Comparison of ENCODE assay signal across 8 cellular contexts in genomic region chr16:14013571-14014283, GRCh38. TPM values are rescaled to one million over a fixed set of nuclear protein-coding genes. Genes with fewer than 3 reads are reported as not detected.
DNase-seq lines count a peak whose midpoint lies in the region; ATAC-seq and TF ChIP-seq lines count a peak whose summit lies in the region.

No MANE protein-coding gene starts in this region.

- TF ChIP-seq CTCF in AG04450 (IDR thresholded peaks at IDR 0.05; ENCODE audit: low read depth, low read length) (no peak), MCF 10A (IDR thresholded peaks at IDR 0.05; ENCODE audit: unreplicated experiment) (no peak), lower leg skin (IDR thresholded peaks at IDR 0.05) (no peak)

- no peaks in the 10 kb centered on the region for H3K36me3 Mint-ChIP-seq in MCF 10A (ENCODE audit: insufficient read depth, unreplicated experiment)

- H3K27ac ChIP-seq in AG04450 (ENCODE audit: low read depth, low read length) = peak overlapping the region; percentile 87

- H3K4me3 ChIP-seq in AG04450 (ENCODE audit: low read depth, low read length) (0 out of 2 replicates have a peak overlapping the region, but pooled peaks have one; percentile 7), lower leg skin (ENCODE audit: low read depth, poor library complexity, severe bottlenecking) (no peak overlapping the region)

- no TSS peak for BruUV-seq in MCF 10A (replicated peaks; lab: Mats Ljungman, UMichigan)

- H3K4me1 Mint-ChIP-seq in MCF 10A (ENCODE audit: insufficient read depth, unreplicated experiment) = peaks cover 20% of the 10 kb centered on the region

- POLR2A ChIA-PET in AG04450 (lab: Yijun Ruan, JAX) = no interaction called here
- POLR2A ChIA-PET in MCF 10A (lab: Yijun Ruan, JAX) = interaction anchor here (0.6 to 1.5 kb wide), 5 partner anchors 9 to 293 kb away, joined by 3 to 5 read pairs (median 4); no protein-coding TSS in a partner anchor

- CTCF ChIA-PET in AG04450 (lab: Charles Lee) = interaction anchor here (1.6 kb wide), 2 partner anchors 90 to 95 kb away, joined by 6 to 7 read pairs; partner anchors contain the start of gene ERCC4
- CTCF ChIA-PET in MCF 10A (lab: Yijun Ruan, JAX) = interaction anchor here (0.5 to 1.0 kb wide), 4 partner anchors 10 to 84 kb away, joined by 3 to 4 read pairs (median 3); no protein-coding TSS in a partner anchor

- H3K4me3 Mint-ChIP-seq in MCF 10A (ENCODE audit: unreplicated experiment) = peak overlapping the region; percentile 38

- ATAC-seq in HG02885 (IDR thresholded peaks at IDR 0.05; ENCODE audit: poor library complexity, unreplicated experiment) = no peak

- H3K9me3 ChIP-seq in AG04450 (ENCODE audit: control insufficient read depth, insufficient read depth, low read length) = no peaks in the 10 kb centered on the region

- no peaks in the 10 kb centered on the region for H3K27me3 ChIP-seq in AG04450 (ENCODE audit: control insufficient read depth, insufficient read depth, low read length)

- no peaks in the 10 kb centered on the region for H3K9me3 Mint-ChIP-seq in MCF 10A (ENCODE audit: unreplicated experiment)

- no peak for TF ChIP-seq POLR2A in lower leg skin (IDR thresholded peaks at IDR 0.05)

- DNase-seq in AG04450 (ENCODE audit: low read depth, low spot score) = peak; percentile 86
- DNase-seq in NCI-H187 (lab: John Stamatoyannopoulos, UW) = peak; percentile 11 to 12
- DNase-seq in MCF 10A (ENCODE audit: unreplicated experiment) = peak; percentile 95
- DNase-seq in lower leg skin (ENCODE audit: low spot score in 2 of 2) = peak; percentile 67 to 76
- DNase-seq in activated T-cell treated with anti-CD3 and anti-CD28 coated beads, Interleukin-2, amount 50 U/mL, for 48 hours = no peak
- DNase-seq in DMS114 treated with DMSO at 0.1 percent for 48 hours (lab: John Stamatoyannopoulos, UW; ENCODE audit: unreplicated experiment) = no peak
- no peak for DNase-seq in stimulated activated CD4-positive, alpha-beta T cell treated with anti-CD3 and anti-CD28 coated beads, Interleukin-2, amount 100 ng/mL, for 24 hours

- 21 to 25% methylated on average over 13 of the region's 13 CpGs for WGBS in lower leg skin, 2 donors

- H3K27ac Mint-ChIP-seq in MCF 10A (ENCODE audit: low read depth, unreplicated experiment) = peak overlapping the region; percentile 87

- intact Hi-C loops in MCF 10A (cut with micrococcal nuclease) = loop anchor here (1.0 to 5.0 kb wide), 2 partner anchors 56 to 91 kb away; partner anchors contain the start of gene ERCC4
- intact Hi-C loops in lower leg skin (cut with DNase I; ENCODE audit: low total_unique reads) = no loop called here

- H3K27me3 Mint-ChIP-seq in MCF 10A (ENCODE audit: insufficient read depth, unreplicated experiment) = no peaks in the 10 kb centered on the region

RNA-seq across cellular contexts. Expression of gene MRTFB, which starts 57.4 kb away (rescaled TPM):
- polyA plus RNA-seq in AG04450 (2011; rRNA removed) = 10.5 and 11.0 TPM in 2 replicates
- 19.7 and 20.5 TPM in 2 replicates for polyA minus RNA-seq in AG04450 (2011; rRNA and poly(A)+ RNA removed)
- total RNA-seq in MCF 10A (2022) (30.0 and 33.3 TPM in 2 replicates), lower leg skin (100 to 1,000 TPM in 1 of 4 donors, 10 to 100 TPM in 3; 31.9 to 128 (median 56.4) TPM)

Comparison
In these comparisons a context has a peak if more than half of its experiments do, and no peak if none do; other contexts are left out.
1. DNase-seq: peak in AG04450 (single experiment), NCI-H187 (2 of 2), MCF 10A (single experiment) and lower leg skin (2 of 2); none in activated T-cell treated with anti-CD3 and anti-CD28 coated beads, Interleukin-2, amount 50 U/mL, for 48 hours (0 of 2), DMS114 treated with DMSO at 0.1 percent for 48 hours (single experiment) and stimulated activated CD4-positive, alpha-beta T cell treated with anti-CD3 and anti-CD28 coated beads, Interleukin-2, amount 100 ng/mL, for 24 hours (0 of 2).